ENCODE assay signal across 11 cellular contexts in the genomic region with DNA sequence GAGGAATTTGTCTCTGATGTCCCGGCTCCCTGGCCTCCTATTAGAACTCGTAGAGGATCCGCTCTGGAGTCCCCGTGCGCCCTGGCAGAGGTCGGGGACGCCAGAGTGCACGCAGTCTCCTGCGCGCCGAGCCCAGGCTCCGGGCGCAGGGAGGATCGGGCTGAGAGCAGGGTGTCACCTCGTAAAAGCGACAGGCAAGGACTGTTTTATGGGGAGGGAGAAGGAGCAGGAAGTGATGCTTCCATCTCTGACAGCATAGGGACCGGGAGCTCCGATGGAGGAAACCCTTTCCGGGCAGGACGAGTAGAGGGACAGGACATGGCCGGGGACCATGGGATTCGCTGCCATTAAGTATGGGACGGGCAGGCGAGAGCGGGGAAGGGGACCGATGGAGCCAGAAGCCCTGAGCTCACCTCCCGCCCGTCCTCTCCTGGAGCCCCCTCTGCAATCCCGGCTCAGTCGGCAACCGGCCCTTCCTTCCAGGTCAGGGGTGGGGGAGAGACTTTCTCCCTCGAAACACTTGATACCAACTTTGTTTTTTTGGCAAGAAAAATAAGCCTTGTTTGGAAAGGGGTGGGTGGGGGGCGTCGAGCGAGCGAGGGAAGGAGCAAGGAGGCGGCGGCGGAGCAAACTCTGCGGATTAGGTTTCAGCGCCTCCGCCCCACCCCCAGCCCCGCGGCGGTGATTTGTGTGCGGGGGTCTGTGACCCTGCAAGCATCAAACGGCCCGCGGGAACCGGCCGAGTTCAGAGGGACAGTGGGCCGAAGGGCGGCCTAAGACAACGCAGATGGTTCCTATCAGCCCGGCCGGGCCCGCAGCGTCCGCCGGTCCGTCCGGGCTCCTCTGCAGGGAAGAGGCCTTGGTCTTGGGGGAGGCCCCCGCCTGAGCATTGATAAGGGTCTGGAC. TPM values are rescaled to one million over a fixed set of nuclear protein-coding genes. Genes with fewer than 3 reads are reported as not detected.
A peak's percentile ranks its signal among the peaks of the same experiment; 100 is the strongest.
DNase-seq lines count a peak whose midpoint lies in the region; ATAC-seq and TF ChIP-seq lines count a peak whose summit lies in the region.
"Had no signal": no experiment of that assay in that cellular context is flagged by ENCODE, and none has a peak within 500 bp of the region (broad histone marks: within the 10 kb centered on the region; RNA-seq: fewer than 3 reads in every experiment).

No MANE protein-coding gene starts in this region.

- H3K4me1 Mint-ChIP-seq in activated naive CD4-positive, alpha-beta T cell treated with anti-CD3 and anti-CD28 coated beads, Interleukin-2, amount 50 U/mL, for 24 hours = peaks cover 13% of the 10 kb centered on the region
- H3K4me1 Mint-ChIP-seq in chondrocyte (ENCODE audit: low read depth) = peaks cover 9% of the 10 kb centered on the region

- peak overlapping the region; percentile 42 to 62 for H3K4me3 ChIP-seq in muscle layer of duodenum (ENCODE audit: low read depth in 1 of 2, low read length in 2 of 2)
- H3K4me3 ChIP-seq in upper lobe of right lung = peak overlapping the region; percentile 46

- no peaks in the 10 kb centered on the region for H3K9me3 Mint-ChIP-seq in activated naive CD4-positive, alpha-beta T cell treated with anti-CD3 and anti-CD28 coated beads, Interleukin-2, amount 50 U/mL, for 24 hours
- no peaks in the 10 kb centered on the region for H3K9me3 Mint-ChIP-seq in chondrocyte (ENCODE audit: low read depth)

- H3K9me3 ChIP-seq in muscle layer of duodenum (ENCODE audit: control insufficient read depth in 1 of 2, low read length in 2 of 2) (no peaks in the 10 kb centered on the region), upper lobe of right lung (no peaks in the 10 kb centered on the region)

- ATAC-seq in upper lobe of right lung (no peak), GM19455 (IDR thresholded peaks at IDR 0.05; ENCODE audit: unreplicated experiment) (no peak)

- intact Hi-C loops in upper lobe of right lung (cut with DNase I) = no loop called here
- intact Hi-C loops in posterior cingulate gyrus (cut with DNase I) = no loop called here

- DNase-seq in activated naive CD4-positive, alpha-beta T cell (lab: John Stamatoyannopoulos, UW) = no peak
- no peak for DNase-seq in chondrocyte (ENCODE audit: low spot score)
- DNase-seq in upper lobe of right lung = no peak
- no peak for DNase-seq in posterior cingulate gyrus
- no peak for DNase-seq in DMS79 treated with DMSO at 0.1 percent for 48 hours (lab: John Stamatoyannopoulos, UW)
- DNase-seq: KG1 had no signal

- H3K27ac Mint-ChIP-seq in activated naive CD4-positive, alpha-beta T cell treated with anti-CD3 and anti-CD28 coated beads, Interleukin-2, amount 50 U/mL, for 24 hours = no peak overlapping the region
- no peak overlapping the region for H3K27ac Mint-ChIP-seq in chondrocyte (ENCODE audit: unreplicated experiment)

- H3K36me3 Mint-ChIP-seq in activated naive CD4-positive, alpha-beta T cell treated with anti-CD3 and anti-CD28 coated beads, Interleukin-2, amount 50 U/mL, for 24 hours = no peaks in the 10 kb centered on the region
- H3K36me3 Mint-ChIP-seq in chondrocyte (ENCODE audit: low read depth) = no peaks in the 10 kb centered on the region

- H3K27me3 ChIP-seq in muscle layer of duodenum (ENCODE audit: low read depth, low read length) (peaks cover 76% of the 10 kb centered on the region), upper lobe of right lung (peaks cover 99% of the 10 kb centered on the region)

- H3K4me1 ChIP-seq in muscle layer of duodenum (ENCODE audit: control insufficient read depth in 1 of 2, insufficient read depth in 2 of 2, low read length in 2 of 2) = peaks cover 0 to 25% of the 10 kb centered on the region in 2 donors
- peaks cover 10% of the 10 kb centered on the region for H3K4me1 ChIP-seq in upper lobe of right lung

- TF ChIP-seq CTCF in chondrocyte (IDR thresholded peaks at IDR 0.05) = no peak
- no peak for TF ChIP-seq CTCF in upper lobe of right lung (IDR thresholded peaks at IDR 0.05)

- H3K27me3 Mint-ChIP-seq in activated naive CD4-positive, alpha-beta T cell treated with anti-CD3 and anti-CD28 coated beads, Interleukin-2, amount 50 U/mL, for 24 hours = peaks cover 54% of the 10 kb centered on the region
- H3K27me3 Mint-ChIP-seq in chondrocyte (ENCODE audit: low read depth) = peaks cover 75% of the 10 kb centered on the region

- peak overlapping the region; percentile 78 for H3K4me3 Mint-ChIP-seq in activated naive CD4-positive, alpha-beta T cell treated with anti-CD3 and anti-CD28 coated beads, Interleukin-2, amount 50 U/mL, for 24 hours
- H3K4me3 Mint-ChIP-seq in chondrocyte (ENCODE audit: unreplicated experiment) = peak overlapping the region; percentile 65

- H3K27ac ChIP-seq in muscle layer of duodenum (ENCODE audit: low read length) = no peak overlapping the region
- no peak overlapping the region for H3K27ac ChIP-seq in upper lobe of right lung

- H3K36me3 ChIP-seq in muscle layer of duodenum (ENCODE audit: control insufficient read depth in 1 of 2, insufficient read depth in 2 of 2, low read length in 2 of 2) (no peaks in the 10 kb centered on the region), upper lobe of right lung (no peaks in the 10 kb centered on the region)

RNA-seq across cellular contexts. Expression of a gene that starts 12.6 kb away (rescaled TPM):
- total RNA-seq in chondrocyte (0.17 TPM in 1 of 3 replicates, not detected in the others), upper lobe of right lung (0.14 TPM)
- total RNA-seq: mononuclear cell; T-helper 1 cell treated with Interleukin-12 subunit alpha and Interleukin-12 subunit beta and Interleukin-4 antibody, amounts not matched to agents 30 ng/mL and 1 ng/mL, for 36 hours had no signal
